ENCODE assay signal across 8 cellular contexts in genomic region chr17:50865060-50865867, GRCh38. TPM values are rescaled to one million over a fixed set of nuclear protein-coding genes. Genes with fewer than 3 reads are reported as not detected.
DNase-seq lines count a peak whose midpoint lies in the region; ATAC-seq and TF ChIP-seq lines count a peak whose summit lies in the region.

No MANE protein-coding gene starts in this region.

- no peak for TF ChIP-seq CTCF in omental fat pad (IDR thresholded peaks at IDR 0.05)

- DNase-seq in C1 segment of cervical spinal cord (lab: John Stamatoyannopoulos, UW) (peak in 12 of 14 donors; percentile 38 to 74 (median 58)), HT1080 (ENCODE audit: low read depth) (peak; percentile 41), RKO (ENCODE audit: low spot score) (peak; percentile 71), head of caudate nucleus (peak in 41 of 42 donors; percentile 54 to 93 (median 73)), omental fat pad (ENCODE audit: low spot score) (no peak), ureter (ENCODE audit: low spot score) (peak; percentile 71)
- peak; percentile 52 for DNase-seq in activated naive CD4-positive, alpha-beta T cell treated with anti-CD3 and anti-CD28 coated beads, Interleukin-2, amount 50 U/mL, for 16 hours

- ATAC-seq in GM19455 (IDR thresholded peaks at IDR 0.05; ENCODE audit: unreplicated experiment) (peak; percentile 35), omental fat pad (ENCODE audit: low FRiP score) (peak; percentile 4)

- intact Hi-C loops in head of caudate nucleus (cut with DNase I): loop anchor here (2.0 kb wide), 1 partner anchor 84 kb away; no protein-coding TSS in a partner anchor

RNA-seq across cellular contexts. Expression of gene TOB1, which starts 0.9 kb away (rescaled TPM):
- 2.8 and 15.0 TPM in 2 replicates for total RNA-seq in HT1080 (2014; rRNA removed; shearing (Covaris generic))
- 14.3 and 14.9 TPM in 2 replicates for polyA plus RNA-seq in HT1080 (2015; cell fraction: cytosol; rRNA removed)
- 15.8 and 19.0 TPM in 2 replicates for polyA plus RNA-seq in HT1080 (2015; cell fraction: nucleus; rRNA removed)
- 10 to 100 TPM; 28.8 to 79.7 (median 37.0) TPM for total RNA-seq in omental fat pad
- total RNA-seq in ureter: 195 TPM

RNA-seq across cellular contexts. Expression of gene WFIKKN2, which starts 29.9 kb away (rescaled TPM):
- not detected in 2 replicates for total RNA-seq in HT1080 (2014; rRNA removed; shearing (Covaris generic))
- not detected in 2 replicates for polyA plus RNA-seq in HT1080 (2015; cell fraction: cytosol; rRNA removed)
- 0.12 TPM in 1 of 2 replicates, not detected in the other for polyA plus RNA-seq in HT1080 (2015; cell fraction: nucleus; rRNA removed)
- total RNA-seq in omental fat pad (under 1 TPM in 2 of 4 donors, not detected in 2; 0.09 to 0.24 TPM), ureter (0.21 TPM)
